Comparison of ENCODE assay signal across 2 cellular contexts in the genomic region with DNA sequence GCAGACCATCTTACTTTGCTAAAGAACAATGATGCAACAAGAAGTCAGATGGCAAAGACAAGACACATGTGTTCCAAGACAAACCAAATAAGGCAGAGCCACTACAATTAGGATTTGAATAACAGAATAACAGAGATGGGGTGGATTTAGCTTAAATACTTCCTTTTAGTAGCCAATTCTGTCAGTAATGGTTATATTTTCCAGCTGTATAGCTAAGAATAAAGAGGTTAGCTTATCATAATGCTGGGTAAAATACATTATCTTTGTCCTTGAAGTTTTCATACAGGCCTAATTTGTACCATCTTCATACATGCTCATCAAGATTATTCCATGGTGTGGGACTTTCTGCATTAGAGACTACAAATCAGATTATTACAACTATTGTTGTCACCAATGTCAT.
TF ChIP-seq lines count a peak whose summit lies in the region.

No MANE protein-coding gene starts in this region.

TF ChIP-seq in GM23338, 12 proteins besides CTCF, POLR2A, EP300 and RAD21:
- TF ChIP-seq, protein P1, sequence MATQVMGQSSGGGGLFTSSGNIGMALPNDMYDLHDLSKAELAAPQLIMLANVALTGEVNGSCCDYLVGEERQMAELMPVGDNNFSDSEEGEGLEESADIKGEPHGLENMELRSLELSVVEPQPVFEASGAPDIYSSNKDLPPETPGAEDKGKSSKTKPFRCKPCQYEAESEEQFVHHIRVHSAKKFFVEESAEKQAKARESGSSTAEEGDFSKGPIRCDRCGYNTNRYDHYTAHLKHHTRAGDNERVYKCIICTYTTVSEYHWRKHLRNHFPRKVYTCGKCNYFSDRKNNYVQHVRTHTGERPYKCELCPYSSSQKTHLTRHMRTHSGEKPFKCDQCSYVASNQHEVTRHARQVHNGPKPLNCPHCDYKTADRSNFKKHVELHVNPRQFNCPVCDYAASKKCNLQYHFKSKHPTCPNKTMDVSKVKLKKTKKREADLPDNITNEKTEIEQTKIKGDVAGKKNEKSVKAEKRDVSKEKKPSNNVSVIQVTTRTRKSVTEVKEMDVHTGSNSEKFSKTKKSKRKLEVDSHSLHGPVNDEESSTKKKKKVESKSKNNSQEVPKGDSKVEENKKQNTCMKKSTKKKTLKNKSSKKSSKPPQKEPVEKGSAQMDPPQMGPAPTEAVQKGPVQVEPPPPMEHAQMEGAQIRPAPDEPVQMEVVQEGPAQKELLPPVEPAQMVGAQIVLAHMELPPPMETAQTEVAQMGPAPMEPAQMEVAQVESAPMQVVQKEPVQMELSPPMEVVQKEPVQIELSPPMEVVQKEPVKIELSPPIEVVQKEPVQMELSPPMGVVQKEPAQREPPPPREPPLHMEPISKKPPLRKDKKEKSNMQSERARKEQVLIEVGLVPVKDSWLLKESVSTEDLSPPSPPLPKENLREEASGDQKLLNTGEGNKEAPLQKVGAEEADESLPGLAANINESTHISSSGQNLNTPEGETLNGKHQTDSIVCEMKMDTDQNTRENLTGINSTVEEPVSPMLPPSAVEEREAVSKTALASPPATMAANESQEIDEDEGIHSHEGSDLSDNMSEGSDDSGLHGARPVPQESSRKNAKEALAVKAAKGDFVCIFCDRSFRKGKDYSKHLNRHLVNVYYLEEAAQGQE (IDR thresholded peaks at IDR 0.05; ENCODE audit: unreplicated experiment), result no peak
- TF ChIP-seq NANOG (IDR thresholded peaks at IDR 0.05; ENCODE audit: borderline replicate concordance), result no peak
- no peak for TF ChIP-seq ZNF331 (CRISPR knock-in tag; IDR thresholded peaks at IDR 0.05; ENCODE audit: low read depth)
- TF ChIP-seq JUNB (IDR thresholded peaks at IDR 0.05; ENCODE audit: unreplicated experiment), result no peak
- no peak for TF ChIP-seq POLR2AphosphoS5 (IDR thresholded peaks at IDR 0.05; ENCODE audit: low read depth)
- TF ChIP-seq ZNF114 (CRISPR knock-in tag; IDR thresholded peaks at IDR 0.05), result no peak

TF ChIP-seq in SK-N-SH treated with all-trans-retinoic acid at 6 μM for 48 hours, 23 proteins besides CTCF, POLR2A, EP300 and RAD21 (continued from another document):
- TF ChIP-seq, protein P2, sequence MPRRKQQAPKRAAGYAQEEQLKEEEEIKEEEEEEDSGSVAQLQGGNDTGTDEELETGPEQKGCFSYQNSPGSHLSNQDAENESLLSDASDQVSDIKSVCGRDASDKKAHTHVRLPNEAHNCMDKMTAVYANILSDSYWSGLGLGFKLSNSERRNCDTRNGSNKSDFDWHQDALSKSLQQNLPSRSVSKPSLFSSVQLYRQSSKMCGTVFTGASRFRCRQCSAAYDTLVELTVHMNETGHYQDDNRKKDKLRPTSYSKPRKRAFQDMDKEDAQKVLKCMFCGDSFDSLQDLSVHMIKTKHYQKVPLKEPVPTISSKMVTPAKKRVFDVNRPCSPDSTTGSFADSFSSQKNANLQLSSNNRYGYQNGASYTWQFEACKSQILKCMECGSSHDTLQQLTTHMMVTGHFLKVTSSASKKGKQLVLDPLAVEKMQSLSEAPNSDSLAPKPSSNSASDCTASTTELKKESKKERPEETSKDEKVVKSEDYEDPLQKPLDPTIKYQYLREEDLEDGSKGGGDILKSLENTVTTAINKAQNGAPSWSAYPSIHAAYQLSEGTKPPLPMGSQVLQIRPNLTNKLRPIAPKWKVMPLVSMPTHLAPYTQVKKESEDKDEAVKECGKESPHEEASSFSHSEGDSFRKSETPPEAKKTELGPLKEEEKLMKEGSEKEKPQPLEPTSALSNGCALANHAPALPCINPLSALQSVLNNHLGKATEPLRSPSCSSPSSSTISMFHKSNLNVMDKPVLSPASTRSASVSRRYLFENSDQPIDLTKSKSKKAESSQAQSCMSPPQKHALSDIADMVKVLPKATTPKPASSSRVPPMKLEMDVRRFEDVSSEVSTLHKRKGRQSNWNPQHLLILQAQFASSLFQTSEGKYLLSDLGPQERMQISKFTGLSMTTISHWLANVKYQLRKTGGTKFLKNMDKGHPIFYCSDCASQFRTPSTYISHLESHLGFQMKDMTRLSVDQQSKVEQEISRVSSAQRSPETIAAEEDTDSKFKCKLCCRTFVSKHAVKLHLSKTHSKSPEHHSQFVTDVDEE (CRISPR knock-in tag; IDR thresholded peaks at IDR 0.05), result 0 out of 2 replicates have a peak, but pooled peaks have one; percentile 37
